ENCODE assay signal across 8 cellular contexts in genomic region chr12:112978163-112979081, GRCh38. TPM values are rescaled to one million over a fixed set of nuclear protein-coding genes. Genes with fewer than 3 reads are reported as not detected.
A peak's percentile ranks its signal among the peaks of the same experiment; 100 is the strongest.
DNase-seq lines count a peak whose midpoint lies in the region; ATAC-seq and TF ChIP-seq lines count a peak whose summit lies in the region.

OAS2 (plus strand) TSS chr12:112978519; CDS start chr12:112978609, 90 bp downstream.

- H2BK120ac ChIP-seq in mesendoderm (ENCODE audit: low read depth, low read length), result no peak within 1 kb of the TSS

- DNase-seq in GM13977 (ENCODE audit: low spot score) (peak; percentile 84), glomerular visceral epithelial cell (ENCODE audit: extremely low spot score) (peak; percentile 55), mesendoderm (no peak), COR-L47 (lab: John Stamatoyannopoulos, UW) (no peak)
- DNase-seq in activated effector memory CD4-positive, alpha-beta T cell treated with Interleukin-2 at 50 U/mL for 16 hours, result peak; percentile 73

- in situ Hi-C loops in GM13977 (cut with MboI; ENCODE audit: low pct_unique_long_range_greater_than_20kb, low sequenced_read_pairs, unreplicated experiment), result no loop called here

- H3K56ac ChIP-seq in mesendoderm (ENCODE audit: low read length), result no peak within 1 kb of the TSS

- H3K4me2 ChIP-seq in OCI-LY3 (ENCODE audit: low read length) (peak within 1 kb of the TSS; percentile 90), mesendoderm (ENCODE audit: low read length) (no peak within 1 kb of the TSS)

- H3K9me3 ChIP-seq in OCI-LY3 (ENCODE audit: insufficient read depth, low read length), result no peaks in the 10 kb centered on the region

- H3K79me2 ChIP-seq in OCI-LY3 (ENCODE audit: low read length), result no peaks in the 10 kb centered on the region
- H3K79me2 ChIP-seq in mesendoderm (ENCODE audit: control insufficient read depth, insufficient read depth, low read length), result no peaks in the 10 kb centered on the region

- H3K36me3 ChIP-seq in OCI-LY3 (replicated peaks; ENCODE audit: low read depth, low read length), result no peaks in the 10 kb centered on the region
- H3K36me3 ChIP-seq in mesendoderm (ENCODE audit: control insufficient read depth, insufficient read depth, low read length), result no peaks in the 10 kb centered on the region

- no peak within 1 kb of the TSS for H3K18ac ChIP-seq in mesendoderm (ENCODE audit: low read length)

- H3K4me1 ChIP-seq in OCI-LY3 (ENCODE audit: low read length) (peaks cover 24% of the 10 kb centered on the region), mesendoderm (ENCODE audit: control insufficient read depth, low read depth, low read length) (no peaks in the 10 kb centered on the region)

- peak within 1 kb of the TSS; percentile 78 for H3K4me3 ChIP-seq in OCI-LY3 (ENCODE audit: low read length)
- H3K4me3 ChIP-seq in skin epidermis, result peak within 1 kb of the TSS; percentile 52 to 65 (median 60)
- no peak within 1 kb of the TSS for H3K4me3 ChIP-seq in mesendoderm (ENCODE audit: low read length)

- no peak within 1 kb of the TSS for H2BK5ac ChIP-seq in mesendoderm (ENCODE audit: low read length)

- H4K8ac ChIP-seq in mesendoderm (ENCODE audit: low read depth, low read length), result no peak within 1 kb of the TSS

- no peak within 1 kb of the TSS for H2BK15ac ChIP-seq in mesendoderm (replicated peaks; ENCODE audit: low read depth)

- WGBS in mesendoderm (ENCODE audit: extremely low coverage, insufficient coverage, low lambda C conversion rate), result no CpG with 5 or more reads among the region's 19 CpGs

- peak within 1 kb of the TSS; percentile 53 for H3K27ac ChIP-seq in OCI-LY3 (ENCODE audit: low read length)
- H3K27ac ChIP-seq in skin epidermis, result peak within 1 kb of the TSS; percentile 50 to 99 (median 86)
- H3K27ac ChIP-seq in mesendoderm (ENCODE audit: low read depth, low read length), result no peak within 1 kb of the TSS

- no peak within 1 kb of the TSS for H4K5ac ChIP-seq in mesendoderm (ENCODE audit: low read length)

- ATAC-seq in HG02642 (IDR thresholded peaks at IDR 0.05; ENCODE audit: poor library complexity, unreplicated experiment), result peak; percentile 91

- H3K9ac ChIP-seq in OCI-LY3 (ENCODE audit: low read length) (peak within 1 kb of the TSS; percentile 70), mesendoderm (ENCODE audit: low read length) (no peak within 1 kb of the TSS)

- H3K23ac ChIP-seq in mesendoderm (ENCODE audit: low read length), result no peak within 1 kb of the TSS

- no peaks in the 10 kb centered on the region for H4K20me1 ChIP-seq in OCI-LY3 (ENCODE audit: insufficient read depth, low read length)

- no peak within 1 kb of the TSS for H3K4ac ChIP-seq in mesendoderm (ENCODE audit: low read depth, low read length)

- H3K27me3 ChIP-seq in OCI-LY3 (ENCODE audit: low read depth, low read length), result no peaks in the 10 kb centered on the region
- no peaks in the 10 kb centered on the region for H3K27me3 ChIP-seq in mesendoderm (ENCODE audit: insufficient read depth, low read length, poor library complexity)

- TF ChIP-seq CTCF in GM13977 (IDR thresholded peaks at IDR 0.05; ENCODE audit: extremely low read depth, insufficient read depth, missing control alignments), result no peak
- TF ChIP-seq CTCF in OCI-LY3 (IDR thresholded peaks at IDR 0.05; ENCODE audit: low read depth, low read length), result no peak

- H2AK5ac ChIP-seq in mesendoderm (ENCODE audit: low read length), result no peak within 1 kb of the TSS

- H3K79me1 ChIP-seq in mesendoderm (ENCODE audit: low read length), result no peaks in the 10 kb centered on the region

- peak within 1 kb of the TSS; percentile 99 for H2AFZ ChIP-seq in OCI-LY3 (ENCODE audit: low read depth, low read length)

RNA-seq across cellular contexts. Expression of gene OAS2, which starts in this region (rescaled TPM):
- polyA plus RNA-seq in mesendoderm (2013, experiment 1 of 2), result 0.03 TPM
- 0.06 TPM for polyA plus RNA-seq in mesendoderm (2013, experiment 2 of 2)

Comparison
In these comparisons a context has a peak if more than half of its experiments do, and no peak if none do; other contexts are left out.
1. DNase-seq: peak in GM13977 (single experiment), activated effector memory CD4-positive, alpha-beta T cell treated with Interleukin-2 at 50 U/mL for 16 hours (single experiment) and glomerular visceral epithelial cell (single experiment); none in mesendoderm (single experiment) and COR-L47 (single experiment).